Comparison of ENCODE assay signal across 1 cellular context in genomic region chr3:14411988-14412387, GRCh38.
TF ChIP-seq lines count a peak whose summit lies in the region.

No MANE protein-coding gene starts in this region.

TF ChIP-seq in A549, 52 proteins besides CTCF, POLR2A, EP300 and RAD21:
- no peak for TF ChIP-seq RNF2 (IDR thresholded peaks at IDR 0.05; ENCODE audit: borderline replicate concordance, low read depth)
- TF ChIP-seq BHLHE40 (IDR thresholded peaks at IDR 0.05; ENCODE audit: low read depth, low read length): no peak
- 0 out of 2 replicates have a peak, but pooled peaks have one; percentile 42 for TF ChIP-seq EHF (CRISPR knock-in tag; IDR thresholded peaks at IDR 0.05)
- TF ChIP-seq ATOH8 (CRISPR knock-in tag; IDR thresholded peaks at IDR 0.05; ENCODE audit: low read depth): peak; percentile 96
- TF ChIP-seq FOXS1 (CRISPR knock-in tag; IDR thresholded peaks at IDR 0.05): no peak
- peak; percentile 34; the same call in 1 of the 2 replicates for TF ChIP-seq HOXB5 (CRISPR knock-in tag; IDR thresholded peaks at IDR 0.05)
- TF ChIP-seq HOXA7 (CRISPR knock-in tag; IDR thresholded peaks at IDR 0.05): no peak
- TF ChIP-seq SREBF2 (IDR thresholded peaks at IDR 0.05): no peak
- 0 out of 2 replicates have a peak, but pooled peaks have one; percentile 35 for TF ChIP-seq TFCP2L1 (CRISPR knock-in tag; IDR thresholded peaks at IDR 0.05)
- 0 out of 2 replicates have a peak, but pooled peaks have one; percentile 36 for TF ChIP-seq RARB (CRISPR knock-in tag; IDR thresholded peaks at IDR 0.05)
- peak; percentile 87 for TF ChIP-seq ZSCAN20 (CRISPR knock-in tag; IDR thresholded peaks at IDR 0.05)
- peak; percentile 91 for TF ChIP-seq HEYL (CRISPR knock-in tag; IDR thresholded peaks at IDR 0.05)
